Comparison of ENCODE assay signal across 10 cellular contexts in genomic region chr3:195151866-195152526, GRCh38.
DNase-seq lines count a peak whose midpoint lies in the region; ATAC-seq, FAIRE-seq and TF ChIP-seq lines count a peak whose summit lies in the region.
"Had no signal": no experiment of that assay in that cellular context is flagged by ENCODE, and none has a peak within 500 bp of the region (broad histone marks: within the 10 kb centered on the region; RNA-seq: fewer than 3 reads in every experiment).

No MANE protein-coding gene starts in this region.

- peaks cover 68% of the 10 kb centered on the region for H3K4me1 Mint-ChIP-seq in mesothelial cell of epicardium
- peaks cover 57% of the 10 kb centered on the region for H3K4me1 Mint-ChIP-seq in activated CD8-positive, alpha-beta T cell treated with anti-CD3 and anti-CD28 coated beads, Interleukin-2, amount 10 ng/mL, durations not matched to agents 7 days and 5 days (ENCODE audit: low read depth)

- CTCF ChIA-PET in A673 (lab: Charles Lee), result no interaction called here
- CTCF ChIA-PET in activated CD8-positive, alpha-beta T cell treated with anti-CD3 and anti-CD28 coated beads, Interleukin-2, amount 10 ng/mL, durations not matched to agents 7 days and 5 days (lab: Charles Lee), result no interaction called here

- intact Hi-C loops in A673 (cut with micrococcal nuclease; ENCODE audit: unreplicated experiment), result loop anchor here (2.0 kb wide), 2 partner anchors 33 to 107 kb away; no protein-coding TSS in a partner anchor

- peaks cover 5% of the 10 kb centered on the region for H3K36me3 ChIP-seq in A673 (ENCODE audit: insufficient read depth, low read length, poor library complexity, severe bottlenecking)

- H3K27ac Mint-ChIP-seq in mesothelial cell of epicardium, result peak overlapping the region; percentile 7
- no peak overlapping the region for H3K27ac Mint-ChIP-seq in activated CD8-positive, alpha-beta T cell treated with anti-CD3 and anti-CD28 coated beads, Interleukin-2, amount 10 ng/mL, durations not matched to agents 7 days and 5 days

- POLR2A ChIA-PET in A673 (lab: Charles Lee; ENCODE audit: low non-redundant PET), result no interaction called here
- POLR2A ChIA-PET in activated CD8-positive, alpha-beta T cell treated with anti-CD3 and anti-CD28 coated beads, Interleukin-2, amount 10 ng/mL, durations not matched to agents 7 days and 5 days (lab: Charles Lee), result no interaction called here

- no peak for TF ChIP-seq CTCF in A673 (conservative IDR thresholded peaks at IDR 0.05; ENCODE audit: low read depth, low read length)
- no peak for TF ChIP-seq CTCF in mesothelial cell of epicardium (IDR thresholded peaks at IDR 0.05; ENCODE audit: unreplicated experiment)

- no peaks in the 10 kb centered on the region for H3K9me3 ChIP-seq in A673 (ENCODE audit: low read depth, low read length, poor library complexity, severe bottlenecking)

- ATAC-seq in activated CD8-positive, alpha-beta T cell treated with anti-CD3 and anti-CD28 coated beads, Interleukin-2, amount 10 ng/mL, durations not matched to agents 7 days and 5 days, result no peak
- ATAC-seq in HG03520 (IDR thresholded peaks at IDR 0.05; ENCODE audit: unreplicated experiment), result no peak

- no peaks in the 10 kb centered on the region for H3K36me3 Mint-ChIP-seq in mesothelial cell of epicardium
- H3K36me3 Mint-ChIP-seq in activated CD8-positive, alpha-beta T cell treated with anti-CD3 and anti-CD28 coated beads, Interleukin-2, amount 10 ng/mL, durations not matched to agents 7 days and 5 days (ENCODE audit: low read depth), result peaks cover 5% of the 10 kb centered on the region

- no peak overlapping the region for H3K4me3 ChIP-seq in A673 (ENCODE audit: low read depth, low read length, poor library complexity, severe bottlenecking)

- H3K27me3 ChIP-seq in A673 (replicated peaks; ENCODE audit: insufficient read depth, low read depth, low read length, poor library complexity), result no peaks in the 10 kb centered on the region

- FAIRE-seq in HTR-8/SVneo (lab: Jason Lieb, UNC), result no peak

- no peaks in the 10 kb centered on the region for H3K9me3 Mint-ChIP-seq in mesothelial cell of epicardium
- H3K9me3 Mint-ChIP-seq in activated CD8-positive, alpha-beta T cell treated with anti-CD3 and anti-CD28 coated beads, Interleukin-2, amount 10 ng/mL, durations not matched to agents 7 days and 5 days (ENCODE audit: insufficient read depth), result no peaks in the 10 kb centered on the region

- DNase-seq in A673 (ENCODE audit: low spot score) (peak; percentile 51), HTR-8/SVneo (ENCODE audit: insufficient read length, low spot score) (peak; percentile 43), dedifferentiated amniotic fluid mesenchymal stem cell (ENCODE audit: extremely low spot score) (peak; percentile 45), mesothelial cell of epicardium (ENCODE audit: low spot score in 2 of 2, unreplicated experiment in 2 of 2) (no peak), NCI-H2107 treated with DMSO at 0.1 percent for 48 hours (lab: John Stamatoyannopoulos, UW; ENCODE audit: unreplicated experiment) (no peak), pons (ENCODE audit: low spot score) (no peak)
- DNase-seq in activated CD8-positive, alpha-beta T cell treated with anti-CD3 and anti-CD28 coated beads, Interleukin-2, amount 10 ng/mL, durations not matched to agents 7 days and 5 days, result no peak
- DNase-seq: midbrain, NCI-H2171 treated with DMSO at 0.1 percent for 48 hours had no signal

- H3K27ac ChIP-seq in A673 (ENCODE audit: low read depth, low read length, poor library complexity, severe bottlenecking), result peak overlapping the region; percentile 89

- no peak overlapping the region for H3K4me3 Mint-ChIP-seq in mesothelial cell of epicardium
- no peak overlapping the region for H3K4me3 Mint-ChIP-seq in activated CD8-positive, alpha-beta T cell treated with anti-CD3 and anti-CD28 coated beads, Interleukin-2, amount 10 ng/mL, durations not matched to agents 7 days and 5 days

- peaks cover 81% of the 10 kb centered on the region for H3K4me1 ChIP-seq in A673 (ENCODE audit: insufficient read depth, low read length, poor library complexity, severe bottlenecking)

- H3K27me3 Mint-ChIP-seq in mesothelial cell of epicardium (ENCODE audit: low read depth), result no peaks in the 10 kb centered on the region
- no peaks in the 10 kb centered on the region for H3K27me3 Mint-ChIP-seq in activated CD8-positive, alpha-beta T cell treated with anti-CD3 and anti-CD28 coated beads, Interleukin-2, amount 10 ng/mL, durations not matched to agents 7 days and 5 days (ENCODE audit: low read depth)

- BruUV-seq in A673 (replicated peaks; lab: Mats Ljungman, UMichigan), result no TSS peak

Comparison
In these comparisons a context has a peak if more than half of its experiments do, and no peak if none do; other contexts are left out.
1. DNase-seq: peak in A673 (single experiment), HTR-8/SVneo (single experiment) and dedifferentiated amniotic fluid mesenchymal stem cell (single experiment); none in mesothelial cell of epicardium (0 of 2), activated CD8-positive, alpha-beta T cell treated with anti-CD3 and anti-CD28 coated beads, Interleukin-2, amount 10 ng/mL, durations not matched to agents 7 days and 5 days (single experiment), NCI-H2107 treated with DMSO at 0.1 percent for 48 hours (single experiment) and pons (single experiment).